Comparison of ENCODE assay signal across 15 cellular contexts in the genomic region with DNA sequence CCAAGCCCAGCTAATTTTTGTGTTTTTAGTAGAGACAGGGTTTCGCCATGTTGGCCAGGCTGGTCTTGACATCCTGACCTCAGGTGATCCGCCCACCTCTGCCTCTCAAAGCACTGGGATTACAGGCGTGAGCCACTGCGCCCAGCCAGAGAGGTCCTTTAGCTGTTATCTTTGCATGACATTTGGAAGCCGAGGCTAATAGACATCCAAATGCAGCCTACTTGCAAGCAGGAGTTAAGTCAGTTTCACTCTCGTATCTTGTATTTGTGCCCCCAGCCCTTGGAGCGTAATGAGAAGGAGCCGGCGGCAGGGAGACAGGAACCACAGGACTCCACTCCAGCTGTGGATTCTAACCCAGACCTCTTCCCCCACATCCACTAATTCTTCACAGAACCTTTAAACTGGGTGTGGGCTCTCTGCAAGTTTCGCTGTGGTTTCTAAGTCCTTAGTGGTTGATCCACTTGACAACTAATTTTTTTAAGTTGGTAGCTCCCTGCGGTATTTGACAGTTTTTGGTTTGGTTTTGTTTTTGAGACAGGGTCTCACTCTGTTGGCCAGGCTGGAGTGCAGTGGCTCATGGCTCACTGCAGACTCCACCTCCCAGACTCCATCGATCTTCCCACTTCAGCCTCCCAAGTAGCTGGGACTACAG. TPM values are rescaled to one million over a fixed set of nuclear protein-coding genes. Genes with fewer than 3 reads are reported as not detected.
A peak's percentile ranks its signal among the peaks of the same experiment; 100 is the strongest.
DNase-seq lines count a peak whose midpoint lies in the region; ATAC-seq and TF ChIP-seq lines count a peak whose summit lies in the region.
"Had no signal": no experiment of that assay in that cellular context is flagged by ENCODE, and none has a peak within 500 bp of the region (broad histone marks: within the 10 kb centered on the region; RNA-seq: fewer than 3 reads in every experiment).

No MANE protein-coding gene starts in this region.

- no peaks in the 10 kb centered on the region for H3K36me3 ChIP-seq in thyroid gland

- WGBS in thyroid gland, 2 donors = 86 to 94% methylated on average over 12 of the region's 12 CpGs

- H3K9me3 Mint-ChIP-seq in activated naive CD4-positive, alpha-beta T cell treated with anti-CD3 and anti-CD28 coated beads, Interleukin-2, amount 10 ng/mL, durations not matched to agents 7 days and 5 days = no peaks in the 10 kb centered on the region
- no peaks in the 10 kb centered on the region for H3K9me3 Mint-ChIP-seq in WTC11
- H3K9me3 Mint-ChIP-seq in immature natural killer cell = peaks cover 0 to 2% (median 0%) of the 10 kb centered on the region in 6 donors
- H3K9me3 Mint-ChIP-seq: dendritic cell treated with granulocyte-macrophage colony-stimulating factor and Interleukin-4, amounts not matched to agents 40 ng/mL and 50 ng/mL, for 4 days; HFFc6 had no signal

- ATAC-seq in WTC11 = no peak
- no peak for ATAC-seq in HG03175 (IDR thresholded peaks at IDR 0.05; ENCODE audit: unreplicated experiment)
- ATAC-seq in HG03378 (IDR thresholded peaks at IDR 0.05; ENCODE audit: unreplicated experiment) = no peak
- ATAC-seq: SK-N-SH treated with all-trans-retinoic acid at 6 μM for 48 hours had no signal

- DNase-seq in activated naive CD4-positive, alpha-beta T cell treated with anti-CD3 and anti-CD28 coated beads, Interleukin-2, amount 10 ng/mL, durations not matched to agents 7 days and 5 days = peak; percentile 62
- DNase-seq in activated naive CD4-positive, alpha-beta T cell treated with anti-CD3 and anti-CD28 coated beads, Interleukin-2, amount 50 U/mL, for 16 hours = no peak
- DNase-seq in WTC11 (ENCODE audit: low spot score) (no peak), immature natural killer cell (peak; percentile 79 to 81 (median 81)), thyroid gland (no peak), posterior vena cava (ENCODE audit: low spot score) (no peak)
- DNase-seq: HFFc6, NCI-H187 treated with DMSO at 0.1 percent for 48 hours, NCI-H524 treated with DMSO at 0.1 percent for 48 hours, PC-9 had no signal

- no peaks in the 10 kb centered on the region for H3K27me3 Mint-ChIP-seq in activated naive CD4-positive, alpha-beta T cell treated with anti-CD3 and anti-CD28 coated beads, Interleukin-2, amount 10 ng/mL, durations not matched to agents 7 days and 5 days
- H3K27me3 Mint-ChIP-seq in WTC11 (ENCODE audit: low read depth) = peaks cover 3% of the 10 kb centered on the region; the same call in 1 of the 2 replicates
- H3K27me3 Mint-ChIP-seq in immature natural killer cell (ENCODE audit: low read depth in 3 of 3) = peaks cover 15 to 28% (median 26%) of the 10 kb centered on the region in 3 donors
- H3K27me3 Mint-ChIP-seq: dendritic cell treated with granulocyte-macrophage colony-stimulating factor and Interleukin-4, amounts not matched to agents 40 ng/mL and 50 ng/mL, for 4 days had no signal

- no peaks in the 10 kb centered on the region for H3K9me3 ChIP-seq in thyroid gland

- TF ChIP-seq CTCF in WTC11 (IDR thresholded peaks at IDR 0.05) (no peak), thyroid gland (IDR thresholded peaks at IDR 0.05) (no peak)

- H3K27ac ChIP-seq in thyroid gland = peak overlapping the region; percentile 0 to 64 (median 55)
- H3K27ac ChIP-seq: PC-9 had no signal

- POLR2A ChIA-PET in WTC11 (lab: Charles Lee) = interaction anchor here (1.1 kb wide), 1 partner anchor 288 kb away, joined by 3 read pairs; no protein-coding TSS in a partner anchor

- intact Hi-C loops in thyroid gland (cut with DNase I) = no loop called here
- intact Hi-C loops in posterior vena cava (cut with DNase I) = loop anchor here in 1 of 2 donors (5.0 kb wide), 1 partner anchor 712 kb away; no protein-coding TSS in a partner anchor

- peaks cover 68% of the 10 kb centered on the region for H3K4me1 Mint-ChIP-seq in activated naive CD4-positive, alpha-beta T cell treated with anti-CD3 and anti-CD28 coated beads, Interleukin-2, amount 10 ng/mL, durations not matched to agents 7 days and 5 days
- H3K4me1 Mint-ChIP-seq in WTC11 = peaks cover 17% of the 10 kb centered on the region
- peaks cover 72 to 74% of the 10 kb centered on the region in 2 donors for H3K4me1 Mint-ChIP-seq in immature natural killer cell

- peaks cover 20% of the 10 kb centered on the region for H3K36me3 Mint-ChIP-seq in activated naive CD4-positive, alpha-beta T cell treated with anti-CD3 and anti-CD28 coated beads, Interleukin-2, amount 10 ng/mL, durations not matched to agents 7 days and 5 days
- H3K36me3 Mint-ChIP-seq in WTC11 = peaks cover 10% of the 10 kb centered on the region
- H3K36me3 Mint-ChIP-seq in immature natural killer cell = peaks cover 0 to 5% (median 3%) of the 10 kb centered on the region in 3 donors

- no peak overlapping the region for H3K4me3 ChIP-seq in thyroid gland (replicated peaks in 1 of 3)
- H3K4me3 ChIP-seq: lung, PC-9 had no signal

- no peak for TF ChIP-seq POLR2A in thyroid gland (IDR thresholded peaks at IDR 0.05)

- H3K27ac Mint-ChIP-seq in activated naive CD4-positive, alpha-beta T cell treated with anti-CD3 and anti-CD28 coated beads, Interleukin-2, amount 10 ng/mL, durations not matched to agents 7 days and 5 days = peak overlapping the region; percentile 85
- H3K27ac Mint-ChIP-seq in WTC11 (peak overlapping the region; percentile 24; the same call in 1 of the 2 replicates), immature natural killer cell (peak overlapping the region; percentile 85 to 96 (median 91))
- H3K27ac Mint-ChIP-seq: HFFc6 had no signal

- CTCF ChIA-PET in activated naive CD4-positive, alpha-beta T cell treated with anti-CD3 and anti-CD28 coated beads, Interleukin-2, amount 10 ng/mL, durations not matched to agents 7 days and 5 days (lab: Charles Lee) = interaction anchor here (1.0 to 1.4 kb wide), 4 partner anchors 9 to 77 kb away, joined by 3 to 5 read pairs (median 3); no protein-coding TSS in a partner anchor
- CTCF ChIA-PET in WTC11 (lab: Charles Lee) = interaction anchor here (1.0 to 2.3 kb wide), 6 partner anchors 12 to 81 kb away, joined by 3 to 6 read pairs (median 3); no protein-coding TSS in a partner anchor

- H3K27me3 ChIP-seq in thyroid gland = no peaks in the 10 kb centered on the region

- peak overlapping the region; percentile 41 for H3K4me3 Mint-ChIP-seq in activated naive CD4-positive, alpha-beta T cell treated with anti-CD3 and anti-CD28 coated beads, Interleukin-2, amount 10 ng/mL, durations not matched to agents 7 days and 5 days
- H3K4me3 Mint-ChIP-seq in WTC11 (no peak overlapping the region), immature natural killer cell (peak overlapping the region; percentile 85 to 89 (median 86))
- H3K4me3 Mint-ChIP-seq: dendritic cell treated with granulocyte-macrophage colony-stimulating factor and Interleukin-4, amounts not matched to agents 40 ng/mL and 50 ng/mL, for 4 days; HFFc6 had no signal

- peaks cover 28 to 40% of the 10 kb centered on the region in 2 donors for H3K4me1 ChIP-seq in thyroid gland

TF ChIP-seq in WTC11, 78 proteins besides CTCF, POLR2A, EP300 and RAD21:
- TF ChIP-seq, protein P1, sequence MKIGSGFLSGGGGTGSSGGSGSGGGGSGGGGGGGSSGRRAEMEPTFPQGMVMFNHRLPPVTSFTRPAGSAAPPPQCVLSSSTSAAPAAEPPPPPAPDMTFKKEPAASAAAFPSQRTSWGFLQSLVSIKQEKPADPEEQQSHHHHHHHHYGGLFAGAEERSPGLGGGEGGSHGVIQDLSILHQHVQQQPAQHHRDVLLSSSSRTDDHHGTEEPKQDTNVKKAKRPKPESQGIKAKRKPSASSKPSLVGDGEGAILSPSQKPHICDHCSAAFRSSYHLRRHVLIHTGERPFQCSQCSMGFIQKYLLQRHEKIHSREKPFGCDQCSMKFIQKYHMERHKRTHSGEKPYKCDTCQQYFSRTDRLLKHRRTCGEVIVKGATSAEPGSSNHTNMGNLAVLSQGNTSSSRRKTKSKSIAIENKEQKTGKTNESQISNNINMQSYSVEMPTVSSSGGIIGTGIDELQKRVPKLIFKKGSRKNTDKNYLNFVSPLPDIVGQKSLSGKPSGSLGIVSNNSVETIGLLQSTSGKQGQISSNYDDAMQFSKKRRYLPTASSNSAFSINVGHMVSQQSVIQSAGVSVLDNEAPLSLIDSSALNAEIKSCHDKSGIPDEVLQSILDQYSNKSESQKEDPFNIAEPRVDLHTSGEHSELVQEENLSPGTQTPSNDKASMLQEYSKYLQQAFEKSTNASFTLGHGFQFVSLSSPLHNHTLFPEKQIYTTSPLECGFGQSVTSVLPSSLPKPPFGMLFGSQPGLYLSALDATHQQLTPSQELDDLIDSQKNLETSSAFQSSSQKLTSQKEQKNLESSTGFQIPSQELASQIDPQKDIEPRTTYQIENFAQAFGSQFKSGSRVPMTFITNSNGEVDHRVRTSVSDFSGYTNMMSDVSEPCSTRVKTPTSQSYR (CRISPR knock-in tag; IDR thresholded peaks at IDR 0.05) = no peak
- TF ChIP-seq ZNF121 (CRISPR knock-in tag; IDR thresholded peaks at IDR 0.05) = 0 out of 2 replicates have a peak, but pooled peaks have one; percentile 48

RNA-seq across cellular contexts. Expression of a gene that starts 3.1 kb away (rescaled TPM):
- total RNA-seq in WTC11 (2021) = 15.1 to 20.0 TPM (median 15.8 TPM) in 3 replicates
- 100 to 1,000 TPM; 176 to 336 (median 233) TPM for polyA plus RNA-seq in immature natural killer cell
- 10 to 100 TPM; 69.0 to 94.5 (median 75.7) TPM for total RNA-seq in thyroid gland
- total RNA-seq in posterior vena cava = 10 to 100 TPM; 27.0 to 42.9 TPM

RNA-seq across cellular contexts. Expression of a gene that starts 55.5 kb away (rescaled TPM):
- total RNA-seq in WTC11 (2021) (62.0 to 74.0 TPM (median 65.8 TPM) in 3 replicates), thyroid gland (10 to 100 TPM; 33.9 to 61.5 (median 46.6) TPM), posterior vena cava (10 to 100 TPM; 47.1 to 52.1 TPM)
- 10 to 100 TPM in 2 of 3 donors, 1 to 10 TPM in 1; 9.6 to 31.7 (median 22.7) TPM for polyA plus RNA-seq in immature natural killer cell

Comparison
In these comparisons a context has a peak if more than half of its experiments do, and no peak if none do; other contexts are left out.
1. DNase-seq: peak in activated naive CD4-positive, alpha-beta T cell treated with anti-CD3 and anti-CD28 coated beads, Interleukin-2, amount 10 ng/mL, durations not matched to agents 7 days and 5 days (single experiment) and immature natural killer cell (3 of 3); none in activated naive CD4-positive, alpha-beta T cell treated with anti-CD3 and anti-CD28 coated beads, Interleukin-2, amount 50 U/mL, for 16 hours (single experiment), WTC11 (single experiment), thyroid gland (0 of 2) and posterior vena cava (single experiment).
2. H3K27ac Mint-ChIP-seq: peak in every context shown above with its lines; median percentile 91 in immature natural killer cell; 85 in activated naive CD4-positive, alpha-beta T cell treated with anti-CD3 and anti-CD28 coated beads, Interleukin-2, amount 10 ng/mL, durations not matched to agents 7 days and 5 days; 24 in WTC11.